ENCODE assay signal across 8 cellular contexts in genomic region chrX:9829308-9830267, GRCh38. TPM values are rescaled to one million over a fixed set of nuclear protein-coding genes. Genes with fewer than 3 reads are reported as not detected.
DNase-seq lines count a peak whose midpoint lies in the region; ATAC-seq and TF ChIP-seq lines count a peak whose summit lies in the region.

No MANE protein-coding gene starts in this region.

- TF ChIP-seq CTCF in GM06990 (IDR thresholded peaks at IDR 0.05; ENCODE audit: insufficient read depth, low read length, poor library complexity, severe bottlenecking) = no peak
- TF ChIP-seq CTCF in cardiac fibroblast (IDR thresholded peaks at IDR 0.05; ENCODE audit: low read depth, low read length) = no peak
- TF ChIP-seq CTCF in esophagus muscularis mucosa (IDR thresholded peaks at IDR 0.05) = no peak
- no peak for TF ChIP-seq CTCF in vagina (IDR thresholded peaks at IDR 0.05)

- ATAC-seq in GM21367 (IDR thresholded peaks at IDR 0.05; ENCODE audit: unreplicated experiment) = peak; percentile 88
- peak; percentile 94 for ATAC-seq in HG03460 (IDR thresholded peaks at IDR 0.05; ENCODE audit: unreplicated experiment)

- intact Hi-C loops in esophagus muscularis mucosa (cut with DNase I) = no loop called here
- intact Hi-C loops in vagina (cut with DNase I) = no loop called here

- no peaks in the 10 kb centered on the region for H3K4me1 ChIP-seq in esophagus muscularis mucosa
- H3K4me1 ChIP-seq in vagina = no peaks in the 10 kb centered on the region

- no peaks in the 10 kb centered on the region for H3K27me3 ChIP-seq in GM06990 (replicated peaks; ENCODE audit: control insufficient read depth, insufficient read depth, low read length)
- no peaks in the 10 kb centered on the region for H3K27me3 ChIP-seq in esophagus muscularis mucosa
- H3K27me3 ChIP-seq in vagina = no peaks in the 10 kb centered on the region

- TF ChIP-seq POLR2A in esophagus muscularis mucosa (IDR thresholded peaks at IDR 0.05; ENCODE audit: low read depth) (no peak), vagina (IDR thresholded peaks at IDR 0.05) (no peak)

- TF ChIP-seq EP300 in esophagus muscularis mucosa (IDR thresholded peaks at IDR 0.05) = no peak

- H3K36me3 ChIP-seq in GM06990 (ENCODE audit: control insufficient read depth, insufficient read depth, low read length) = no peaks in the 10 kb centered on the region
- no peaks in the 10 kb centered on the region for H3K36me3 ChIP-seq in esophagus muscularis mucosa
- no peaks in the 10 kb centered on the region for H3K36me3 ChIP-seq in vagina

- WGBS in esophagus muscularis mucosa = 86% methylated on average over 14 of the region's 14 CpGs

- no peak overlapping the region for H3K4me3 ChIP-seq in GM06990 (replicated peaks; ENCODE audit: low read depth, low read length)
- H3K4me3 ChIP-seq in cardiac fibroblast (replicated peaks in 1 of 2; ENCODE audit: low read depth in 2 of 2, low read length in 2 of 2) = no peak overlapping the region
- no peak overlapping the region for H3K4me3 ChIP-seq in esophagus muscularis mucosa
- H3K4me3 ChIP-seq in vagina = no peak overlapping the region

- no peaks in the 10 kb centered on the region for H3K9me3 ChIP-seq in esophagus muscularis mucosa
- H3K9me3 ChIP-seq in vagina = no peaks in the 10 kb centered on the region

- peak; percentile 68 for DNase-seq in GM06990 (ENCODE audit: extremely low read depth, insufficient read length)
- DNase-seq in cardiac fibroblast (ENCODE audit: low read depth in 2 of 2) = peak; percentile 16 to 86
- no peak for DNase-seq in esophagus muscularis mucosa (ENCODE audit: extremely low spot score)
- DNase-seq in HuH-7.5 (ENCODE audit: low spot score) = no peak
- no peak for DNase-seq in hypothalamus (lab: John Stamatoyannopoulos, UW)
- DNase-seq in vagina (ENCODE audit: extremely low spot score in 2 of 2) = no peak

- no peak overlapping the region for H3K27ac ChIP-seq in esophagus muscularis mucosa (replicated peaks in 1 of 4)
- no peak overlapping the region for H3K27ac ChIP-seq in vagina

RNA-seq across cellular contexts. Expression of gene SHROOM2, which starts 43.4 kb away (rescaled TPM):
- total RNA-seq in esophagus muscularis mucosa (1 to 10 TPM in 3 of 4 donors, under 1 TPM in 1; 0.42 to 2.7 (median 1.4) TPM), vagina (8.8 TPM)

Comparison
In these comparisons a context has a peak if more than half of its experiments do, and no peak if none do; other contexts are left out.
1. DNase-seq: peak in GM06990 (single experiment) and cardiac fibroblast (2 of 2); none in esophagus muscularis mucosa (single experiment), HuH-7.5 (single experiment), hypothalamus (0 of 51) and vagina (0 of 2).